Comparison of ENCODE assay signal across 8 cellular contexts in the genomic region with DNA sequence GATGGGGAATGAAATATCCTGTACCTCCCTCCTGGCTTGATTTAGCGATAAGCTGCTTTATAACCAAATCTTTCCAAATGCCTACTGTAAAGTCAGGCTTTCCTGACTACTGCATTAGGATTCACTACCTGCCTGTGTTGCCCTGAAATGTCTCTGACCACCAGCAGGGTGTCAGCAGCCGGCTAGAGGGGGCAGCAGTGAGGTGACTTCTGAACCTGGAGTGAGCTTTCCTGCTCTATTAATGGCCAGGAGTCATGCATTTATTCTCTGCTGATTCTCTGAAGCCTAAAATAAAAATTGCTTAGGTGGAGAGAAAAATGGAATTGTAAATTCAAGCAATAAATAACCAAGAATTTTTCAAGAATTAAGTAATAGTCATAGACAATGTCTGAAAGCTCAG. TPM values are rescaled to one million over a fixed set of nuclear protein-coding genes. Genes with fewer than 3 reads are reported as not detected.
DNase-seq lines count a peak whose midpoint lies in the region; ATAC-seq and TF ChIP-seq lines count a peak whose summit lies in the region.

No MANE protein-coding gene starts in this region.

- TF ChIP-seq CTCF in foreskin fibroblast (IDR thresholded peaks at IDR 0.05; ENCODE audit: low read depth, low read length) (peak; percentile 69), gastrocnemius medialis (IDR thresholded peaks at IDR 0.05 in 4 of 5, conservative IDR thresholded peaks at IDR 0.05 in 1 of 5) (peak; percentile 38 to 58 (median 42))

- CTCF ChIA-PET in CD4-positive, alpha-beta memory T cell (lab: Charles Lee; ENCODE audit: partially characterized antibody) = no interaction called here

- no peak for TF ChIP-seq POLR2A in gastrocnemius medialis (IDR thresholded peaks at IDR 0.05)

- POLR2A ChIA-PET in CD4-positive, alpha-beta memory T cell (lab: Charles Lee; ENCODE audit: partially characterized antibody) = no interaction called here

- H3K4me1 Mint-ChIP-seq in CD4-positive, alpha-beta memory T cell = peaks cover 6 to 23% (median 10%) of the 10 kb centered on the region in 4 donors

- intact Hi-C loops in gastrocnemius medialis (cut with DNase I; ENCODE audit: low total_unique reads) = no loop called here
- intact Hi-C loops in CD4-positive, alpha-beta memory T cell (cut with micrococcal nuclease) = no loop called here

- H3K9me3 Mint-ChIP-seq in CD4-positive, alpha-beta memory T cell = no peaks in the 10 kb centered on the region

- in situ Hi-C loops in gastrocnemius medialis (cut with MboI; ENCODE audit: low sequenced_read_pairs in 4 of 4) = no loop called here

- H3K4me1 ChIP-seq in gastrocnemius medialis = peaks cover 17 to 18% of the 10 kb centered on the region in 2 donors
- H3K4me1 ChIP-seq in CD4-positive, alpha-beta memory T cell (ENCODE audit: insufficient read depth, low read length) = peaks cover 9% of the 10 kb centered on the region

- H3K36me3 Mint-ChIP-seq in CD4-positive, alpha-beta memory T cell = no peaks in the 10 kb centered on the region

- H3K27me3 ChIP-seq in gastrocnemius medialis = no peaks in the 10 kb centered on the region
- H3K27me3 ChIP-seq in CD4-positive, alpha-beta memory T cell (ENCODE audit: insufficient read depth, low read length) = peaks cover 12% of the 10 kb centered on the region

- no peaks in the 10 kb centered on the region for H3K9me3 ChIP-seq in gastrocnemius medialis
- no peaks in the 10 kb centered on the region for H3K9me3 ChIP-seq in CD4-positive, alpha-beta memory T cell (ENCODE audit: control insufficient read depth in 1 of 2, low read length in 2 of 2)

- H3K4me3 ChIP-seq in foreskin fibroblast (ENCODE audit: low read depth in 1 of 2, low read length in 2 of 2) (no peak overlapping the region), gastrocnemius medialis (no peak overlapping the region)
- H3K4me3 ChIP-seq in CD4-positive, alpha-beta memory T cell (ENCODE audit: low read length in 2 of 2) = no peak overlapping the region

- no peak overlapping the region for H3K27ac Mint-ChIP-seq in CD4-positive, alpha-beta memory T cell

- peak overlapping the region in 3 of 4 donors; percentile 85 to 89 (median 87) for H3K27ac ChIP-seq in gastrocnemius medialis
- no peak overlapping the region for H3K27ac ChIP-seq in CD4-positive, alpha-beta memory T cell (ENCODE audit: low read depth, low read length)

- peaks cover 41 to 43% of the 10 kb centered on the region in 2 donors for H3K27me3 Mint-ChIP-seq in CD4-positive, alpha-beta memory T cell

- DNase-seq in DMS153 (lab: John Stamatoyannopoulos, UW) (peak; percentile 54), foreskin fibroblast (peak; percentile 3 to 26), gastrocnemius medialis (no peak), left lobe of liver (ENCODE audit: low spot score) (no peak)
- DNase-seq in CD4-positive, alpha-beta memory T cell = no peak

- H3K36me3 ChIP-seq in gastrocnemius medialis = no peaks in the 10 kb centered on the region
- H3K36me3 ChIP-seq in CD4-positive, alpha-beta memory T cell (ENCODE audit: insufficient read depth, low read length) = no peaks in the 10 kb centered on the region

- H3K4me3 Mint-ChIP-seq in CD4-positive, alpha-beta memory T cell = no peak overlapping the region

- ATAC-seq in HG02885 (IDR thresholded peaks at IDR 0.05; ENCODE audit: poor library complexity, unreplicated experiment) (peak; percentile 48), SK-N-SH treated with all-trans-retinoic acid at 6 μM for 48 hours (peak; percentile 74), gastrocnemius medialis (no peak), left lobe of liver (no peak), HG02798 (IDR thresholded peaks at IDR 0.05; ENCODE audit: poor library complexity, unreplicated experiment) (no peak)

TF ChIP-seq in SK-N-SH treated with all-trans-retinoic acid at 6 μM for 48 hours, 23 proteins besides CTCF, POLR2A, EP300 and RAD21:
- TF ChIP-seq, protein P1, sequence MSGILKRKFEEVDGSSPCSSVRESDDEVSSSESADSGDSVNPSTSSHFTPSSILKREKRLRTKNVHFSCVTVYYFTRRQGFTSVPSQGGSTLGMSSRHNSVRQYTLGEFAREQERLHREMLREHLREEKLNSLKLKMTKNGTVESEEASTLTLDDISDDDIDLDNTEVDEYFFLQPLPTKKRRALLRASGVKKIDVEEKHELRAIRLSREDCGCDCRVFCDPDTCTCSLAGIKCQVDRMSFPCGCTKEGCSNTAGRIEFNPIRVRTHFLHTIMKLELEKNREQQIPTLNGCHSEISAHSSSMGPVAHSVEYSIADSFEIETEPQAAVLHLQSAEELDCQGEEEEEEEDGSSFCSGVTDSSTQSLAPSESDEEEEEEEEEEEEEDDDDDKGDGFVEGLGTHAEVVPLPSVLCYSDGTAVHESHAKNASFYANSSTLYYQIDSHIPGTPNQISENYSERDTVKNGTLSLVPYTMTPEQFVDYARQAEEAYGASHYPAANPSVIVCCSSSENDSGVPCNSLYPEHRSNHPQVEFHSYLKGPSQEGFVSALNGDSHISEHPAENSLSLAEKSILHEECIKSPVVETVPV (CRISPR knock-in tag; IDR thresholded peaks at IDR 0.05) = no peak
- TF ChIP-seq ZC3H10 (CRISPR knock-in tag; IDR thresholded peaks at IDR 0.05) (no peak), SNAI2 (CRISPR knock-in tag; IDR thresholded peaks at IDR 0.05) (no peak), ZNF8 (CRISPR knock-in tag; IDR thresholded peaks at IDR 0.05) (no peak)
- TF ChIP-seq, protein P2, sequence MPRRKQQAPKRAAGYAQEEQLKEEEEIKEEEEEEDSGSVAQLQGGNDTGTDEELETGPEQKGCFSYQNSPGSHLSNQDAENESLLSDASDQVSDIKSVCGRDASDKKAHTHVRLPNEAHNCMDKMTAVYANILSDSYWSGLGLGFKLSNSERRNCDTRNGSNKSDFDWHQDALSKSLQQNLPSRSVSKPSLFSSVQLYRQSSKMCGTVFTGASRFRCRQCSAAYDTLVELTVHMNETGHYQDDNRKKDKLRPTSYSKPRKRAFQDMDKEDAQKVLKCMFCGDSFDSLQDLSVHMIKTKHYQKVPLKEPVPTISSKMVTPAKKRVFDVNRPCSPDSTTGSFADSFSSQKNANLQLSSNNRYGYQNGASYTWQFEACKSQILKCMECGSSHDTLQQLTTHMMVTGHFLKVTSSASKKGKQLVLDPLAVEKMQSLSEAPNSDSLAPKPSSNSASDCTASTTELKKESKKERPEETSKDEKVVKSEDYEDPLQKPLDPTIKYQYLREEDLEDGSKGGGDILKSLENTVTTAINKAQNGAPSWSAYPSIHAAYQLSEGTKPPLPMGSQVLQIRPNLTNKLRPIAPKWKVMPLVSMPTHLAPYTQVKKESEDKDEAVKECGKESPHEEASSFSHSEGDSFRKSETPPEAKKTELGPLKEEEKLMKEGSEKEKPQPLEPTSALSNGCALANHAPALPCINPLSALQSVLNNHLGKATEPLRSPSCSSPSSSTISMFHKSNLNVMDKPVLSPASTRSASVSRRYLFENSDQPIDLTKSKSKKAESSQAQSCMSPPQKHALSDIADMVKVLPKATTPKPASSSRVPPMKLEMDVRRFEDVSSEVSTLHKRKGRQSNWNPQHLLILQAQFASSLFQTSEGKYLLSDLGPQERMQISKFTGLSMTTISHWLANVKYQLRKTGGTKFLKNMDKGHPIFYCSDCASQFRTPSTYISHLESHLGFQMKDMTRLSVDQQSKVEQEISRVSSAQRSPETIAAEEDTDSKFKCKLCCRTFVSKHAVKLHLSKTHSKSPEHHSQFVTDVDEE (CRISPR knock-in tag; IDR thresholded peaks at IDR 0.05) = no peak

RNA-seq across cellular contexts. Expression of a gene that starts 2.5 kb away (rescaled TPM):
- total RNA-seq in gastrocnemius medialis (10 to 100 TPM in 1 of 4 donors, 1 to 10 TPM in 3; 7.5 to 17.5 (median 9.3) TPM), left lobe of liver (4.1 TPM)
- total RNA-seq in CD4-positive, alpha-beta memory T cell = not detected
- under 1 TPM; 0.10 to 0.52 TPM for polyA plus RNA-seq in CD4-positive, alpha-beta memory T cell

Comparison
In these comparisons a context has a peak if more than half of its experiments do, and no peak if none do; other contexts are left out.
1. DNase-seq: peak in DMS153 (single experiment) and foreskin fibroblast (2 of 2); none in gastrocnemius medialis (0 of 2), CD4-positive, alpha-beta memory T cell (0 of 5) and left lobe of liver (single experiment).
2. ATAC-seq: peak in HG02885 (single experiment) and SK-N-SH treated with all-trans-retinoic acid at 6 μM for 48 hours (single experiment); none in gastrocnemius medialis (0 of 2), left lobe of liver (single experiment) and HG02798 (single experiment).